ENCODE assay signal across 11 cellular contexts in genomic region chr15:101189708-101190107, GRCh38.
DNase-seq lines count a peak whose midpoint lies in the region; TF ChIP-seq lines count a peak whose summit lies in the region.
"Had no signal": no experiment of that assay in that cellular context is flagged by ENCODE, and none has a peak within 500 bp of the region (broad histone marks: within the 10 kb centered on the region; RNA-seq: fewer than 3 reads in every experiment).

No MANE protein-coding gene starts in this region.

- H3K27ac Mint-ChIP-seq in CD14-positive monocyte = peak overlapping the region in 6 of 7 donors; percentile 15 to 84 (median 60)
- H3K27ac Mint-ChIP-seq in progenitor cell of endocrine pancreas = peak overlapping the region; percentile 10

- H3K4me3 ChIP-seq in WI38 (ENCODE audit: low read depth, low read length) (peak overlapping the region; percentile 59), fibroblast of the aortic adventitia (ENCODE audit: low read depth, low read length) (peak overlapping the region; percentile 55)
- H3K4me3 ChIP-seq: body of pancreas had no signal

- H3K27me3 Mint-ChIP-seq in CD14-positive monocyte (ENCODE audit: low read depth in 3 of 3) (no peaks in the 10 kb centered on the region), progenitor cell of endocrine pancreas (no peaks in the 10 kb centered on the region)

- H3K36me3 Mint-ChIP-seq in CD14-positive monocyte (peaks cover 8 to 31% of the 10 kb centered on the region in 2 donors), progenitor cell of endocrine pancreas (ENCODE audit: insufficient read depth) (no peaks in the 10 kb centered on the region)

- no peak for DNase-seq in CD14-positive monocyte (ENCODE audit: low spot score)
- DNase-seq in fibroblast of the aortic adventitia (ENCODE audit: low read depth) = no peak
- DNase-seq in progenitor cell of endocrine pancreas (ENCODE audit: low spot score, unreplicated experiment) = no peak
- DNase-seq in posterior cingulate gyrus = no peak
- no peak for DNase-seq in SW 1271 (lab: John Stamatoyannopoulos, UW)
- no peak for DNase-seq in KG1 (lab: John Stamatoyannopoulos, UW)
- DNase-seq in hepatic stellate cell (ENCODE audit: low spot score) = no peak
- DNase-seq: body of pancreas, GF-D8, occipital lobe had no signal

- no peak overlapping the region for H3K4me3 Mint-ChIP-seq in CD14-positive monocyte
- no peak overlapping the region for H3K4me3 Mint-ChIP-seq in progenitor cell of endocrine pancreas (ENCODE audit: low read depth)

- H3K4me1 Mint-ChIP-seq in CD14-positive monocyte (peaks cover 63% of the 10 kb centered on the region), progenitor cell of endocrine pancreas (ENCODE audit: low read depth) (peaks cover 55% of the 10 kb centered on the region)

- H3K9me3 Mint-ChIP-seq in CD14-positive monocyte (no peaks in the 10 kb centered on the region), progenitor cell of endocrine pancreas (ENCODE audit: low read depth) (no peaks in the 10 kb centered on the region)

- intact Hi-C loops in CD14-positive monocyte (cut with micrococcal nuclease) = loop anchor here (5.0 to 10.0 kb wide), 4 partner anchors 53 to 67 kb away; partner anchors contain the start of gene CHSY1 (in 1 of the 2)
- intact Hi-C loops in posterior cingulate gyrus (cut with DNase I) = no loop called here

- no peak for TF ChIP-seq CTCF in CD14-positive monocyte (IDR thresholded peaks at IDR 0.05)
- TF ChIP-seq CTCF in WI38 (IDR thresholded peaks at IDR 0.05; ENCODE audit: low read depth, low read length) = no peak
- TF ChIP-seq CTCF in fibroblast of the aortic adventitia (IDR thresholded peaks at IDR 0.05; ENCODE audit: insufficient read depth, low read length) = no peak
- TF ChIP-seq CTCF in progenitor cell of endocrine pancreas (IDR thresholded peaks at IDR 0.05; ENCODE audit: unreplicated experiment) = no peak
